Comparison of ENCODE assay signal across 20 cellular contexts in genomic region chr5:126683912-126684311, GRCh38.
"Had no signal": no experiment of that assay in that cellular context is flagged by ENCODE, and none has a peak within 500 bp of the region (broad histone marks: within the 10 kb centered on the region; RNA-seq: fewer than 3 reads in every experiment).

No MANE protein-coding gene starts in this region.

- FAIRE-seq: colon, islet of Langerhans had no signal

- H3K9me3 Mint-ChIP-seq: dendritic cell treated with granulocyte-macrophage colony-stimulating factor and Interleukin-4, amounts not matched to agents 40 ng/mL and 50 ng/mL, for 4 days; naive thymus-derived CD8-positive, alpha-beta T cell; stimulated activated naive B cell treated with anti-CD40 and anti-IgM and Interleukin-4, amounts not matched to agents 10 μg/mL and 1 μg/mL and 100 μg/mL, for 72 hours; stimulated activated naive CD8-positive, alpha-beta T cell treated with anti-CD3 and anti-CD28 coated beads, Interleukin-15, amount 100 ng/mL, for 72 hours had no signal

- H3K27me3 Mint-ChIP-seq: dendritic cell treated with granulocyte-macrophage colony-stimulating factor and Interleukin-4, amounts not matched to agents 40 ng/mL and 50 ng/mL, for 4 days had no signal

- H3K4me3 Mint-ChIP-seq: dendritic cell treated with granulocyte-macrophage colony-stimulating factor and Interleukin-4, amounts not matched to agents 40 ng/mL and 50 ng/mL, for 4 days; naive thymus-derived CD8-positive, alpha-beta T cell; stimulated activated naive B cell treated with anti-CD40 and anti-IgM and Interleukin-4, amounts not matched to agents 10 μg/mL and 1 μg/mL and 100 μg/mL, for 72 hours had no signal

- H3K27ac Mint-ChIP-seq: dendritic cell treated with granulocyte-macrophage colony-stimulating factor and Interleukin-4, amounts not matched to agents 40 ng/mL and 50 ng/mL, for 4 days; naive thymus-derived CD8-positive, alpha-beta T cell; stimulated activated naive B cell treated with anti-CD40 and anti-IgM and Interleukin-4, amounts not matched to agents 10 μg/mL and 1 μg/mL and 100 μg/mL, for 72 hours had no signal

- DNase-seq: erythroblast; foreskin keratinocyte; head of caudate nucleus; hippocampal formation; kidney glomerular epithelial cell; mammary epithelial cell; mucosa of descending colon; naive thymus-derived CD8-positive, alpha-beta T cell; spleen; stimulated activated CD4-positive, alpha-beta T cell treated with anti-CD3 and anti-CD28 coated beads, Interleukin-15, amount 100 ng/mL, for 24 hours; stimulated activated CD4-positive, alpha-beta T cell treated with anti-CD3 and anti-CD28 coated beads, Interleukin-1b, Interleukin-23, amount 100 ng/mL, for 48 hours; stimulated activated CD4-positive, alpha-beta T cell treated with anti-CD3 and anti-CD28 coated beads, Interleukin-4, amount 100 ng/mL, for 24 hours; stimulated activated naive B cell treated with anti-CD40 and anti-IgM and Interleukin-4, amounts not matched to agents 10 μg/mL and 1 μg/mL and 100 μg/mL, for 72 hours; testis; transverse colon had no signal

- ATAC-seq: foreskin keratinocyte; mucosa of descending colon; naive thymus-derived CD8-positive, alpha-beta T cell; sciatic nerve; stimulated activated naive B cell treated with anti-CD40 and anti-IgM and Interleukin-4, amounts not matched to agents 10 μg/mL and 1 μg/mL and 100 μg/mL, for 72 hours; stimulated activated naive CD8-positive, alpha-beta T cell treated with anti-CD3 and anti-CD28 coated beads, Interleukin-15, amount 100 ng/mL, for 72 hours had no signal

- H3K36me3 Mint-ChIP-seq: naive thymus-derived CD8-positive, alpha-beta T cell; stimulated activated naive B cell treated with anti-CD40 and anti-IgM and Interleukin-4, amounts not matched to agents 10 μg/mL and 1 μg/mL and 100 μg/mL, for 72 hours had no signal
